ENCODE assay signal across 1 cellular context in the genomic region with DNA sequence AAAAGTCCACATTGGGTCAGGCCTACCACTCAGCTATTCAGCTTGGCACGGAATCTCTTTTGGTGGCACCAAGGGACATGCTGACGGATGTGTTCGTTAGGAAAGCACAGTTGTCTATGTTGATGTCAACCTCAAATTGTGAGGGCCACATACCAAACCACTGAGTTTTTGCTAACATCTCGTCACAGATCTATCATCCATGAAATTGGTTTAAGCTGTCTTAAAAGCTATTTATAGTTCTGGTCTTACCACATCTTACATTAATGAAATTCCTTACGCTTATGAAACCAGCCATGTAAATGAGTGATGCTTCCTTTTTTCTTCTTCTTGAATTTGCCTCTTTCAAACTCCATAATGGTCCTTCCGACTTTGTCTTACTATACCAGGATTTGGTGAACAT.
TF ChIP-seq lines count a peak whose summit lies in the region.

No MANE protein-coding gene starts in this region.

TF ChIP-seq in H1, 55 proteins besides CTCF, POLR2A, EP300 and RAD21 (continued from another document):
- TF ChIP-seq, protein P1, sequence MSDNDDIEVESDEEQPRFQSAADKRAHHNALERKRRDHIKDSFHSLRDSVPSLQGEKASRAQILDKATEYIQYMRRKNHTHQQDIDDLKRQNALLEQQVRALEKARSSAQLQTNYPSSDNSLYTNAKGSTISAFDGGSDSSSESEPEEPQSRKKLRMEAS (IDR thresholded peaks at IDR 0.05), result no peak
- no peak for TF ChIP-seq YY1 (IDR thresholded peaks at IDR 0.05; ENCODE audit: low read depth, low read length)
- TF ChIP-seq SIRT6 (IDR thresholded peaks at IDR 0.05; ENCODE audit: low read length), result no peak
